In the genomic region with DNA sequence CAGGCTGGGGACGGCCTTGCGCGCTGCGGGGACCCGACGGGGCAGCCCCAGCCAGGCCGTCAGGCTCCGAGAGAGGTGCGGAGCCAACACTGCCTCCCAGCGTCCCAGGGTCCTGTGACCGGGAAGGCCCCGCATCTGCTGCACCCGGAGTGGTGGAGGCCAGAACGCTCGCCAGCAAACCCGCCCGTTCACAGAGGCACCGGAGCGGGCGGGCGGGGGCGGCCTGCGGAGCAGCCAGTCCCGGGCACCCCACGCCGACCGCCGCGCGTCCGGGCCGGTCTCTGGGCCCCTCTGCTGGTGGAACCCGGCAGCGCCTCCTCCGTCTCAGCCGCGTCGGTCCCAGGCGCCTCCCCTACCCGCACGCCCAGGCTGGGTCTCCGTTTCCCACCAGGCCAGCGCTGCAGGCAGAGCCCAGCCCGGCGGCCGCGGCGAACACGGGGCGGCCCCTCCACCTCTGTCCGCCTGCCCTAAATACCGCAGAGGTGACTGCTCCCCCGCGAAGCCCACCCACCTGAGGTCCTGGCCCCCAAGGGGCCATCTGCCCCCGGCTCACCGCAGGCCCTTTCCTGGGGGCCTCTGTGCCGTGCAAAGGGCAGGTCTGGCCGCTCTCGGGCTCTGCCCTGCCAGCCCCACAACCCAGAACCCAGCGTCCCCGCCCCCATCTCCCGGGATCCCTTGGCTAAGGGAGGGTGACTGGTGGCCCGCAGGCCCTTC, we compare ENCODE assay signal across 8 cellular contexts. TPM values are rescaled to one million over a fixed set of nuclear protein-coding genes. Genes with fewer than 3 reads are reported as not detected.
A peak's percentile ranks its signal among the peaks of the same experiment; 100 is the strongest.
DNase-seq lines count a peak whose midpoint lies in the region; ATAC-seq and TF ChIP-seq lines count a peak whose summit lies in the region.

No MANE protein-coding gene starts in this region.

- DNase-seq in HFF-Myc (ENCODE audit: extremely low read depth, low read depth) (no peak), SK-N-SH (peak; percentile 98), right atrium auricular region (ENCODE audit: low spot score) (no peak), retina (peak; percentile 95)

- peaks cover 4% of the 10 kb centered on the region; the same call in 1 of the 2 replicates for H3K79me2 ChIP-seq in SK-N-SH (ENCODE audit: insufficient read depth)

- H3K9me2 ChIP-seq in SK-N-SH = no peaks in the 10 kb centered on the region

- TF ChIP-seq RAD21 in SK-N-SH (IDR thresholded peaks at IDR 0.05; ENCODE audit: low read length) = peak; percentile 75

- no peak for TF ChIP-seq EP300 in SK-N-SH (IDR thresholded peaks at IDR 0.05; ENCODE audit: borderline replicate concordance in 1 of 2, low read depth in 1 of 2, low read length in 1 of 2)

- ATAC-seq in GM21526 (IDR thresholded peaks at IDR 0.05; ENCODE audit: low FRiP score, unreplicated experiment) (no peak), GM18870 (IDR thresholded peaks at IDR 0.05; ENCODE audit: unreplicated experiment) (no peak)

- TF ChIP-seq CTCF in HFF-Myc (IDR thresholded peaks at IDR 0.05; ENCODE audit: low read depth, low read length, missing control alignments) (peak; percentile 53), SK-N-SH (IDR thresholded peaks at IDR 0.05) (peak; percentile 59), right atrium auricular region (IDR thresholded peaks at IDR 0.05) (peak; percentile 68 to 87)

- peak overlapping the region; percentile 84 to 100 (median 96) for H3K4me2 ChIP-seq in BLaER1 treated with 17β-estradiol and CSF1 and Interleukin-3, amounts not matched to agents 10 nM and 100 nM
- peak overlapping the region; percentile 66; the same call in 1 of the 2 replicates for H3K4me2 ChIP-seq in SK-N-SH

- H3F3A ChIP-seq in SK-N-SH (replicated peaks; ENCODE audit: insufficient read depth) = peaks cover 7% of the 10 kb centered on the region

- WGBS in SK-N-SH (ENCODE audit: low lambda C conversion rate) = 40% methylated on average over 2 of the region's 63 CpGs

- H3K9me3 ChIP-seq in BLaER1 treated with 17β-estradiol and CSF1 and Interleukin-3, amounts not matched to agents 10 nM and 100 nM (replicated peaks in 1 of 11) = peaks cover 13 to 17% (median 16%) of the 10 kb centered on the region in 11 experiments
- no peaks in the 10 kb centered on the region for H3K9me3 ChIP-seq in SK-N-SH
- no peaks in the 10 kb centered on the region for H3K9me3 ChIP-seq in right atrium auricular region

- H3K4me3 ChIP-seq in BLaER1 treated with 17β-estradiol and CSF1 and Interleukin-3, amounts not matched to agents 10 nM and 100 nM = peak overlapping the region in 8 of 10 experiments; percentile 15 to 59 (median 46); a peak in 13 of 20 replicates
- peak overlapping the region; percentile 21; the same call in 1 of the 2 replicates for H3K4me3 ChIP-seq in HFF-Myc (replicated peaks; ENCODE audit: low read depth, low read length)
- peak overlapping the region; percentile 32 to 55; a peak in 3 of 4 replicates for H3K4me3 ChIP-seq in SK-N-SH (ENCODE audit: low read depth in 2 of 2, low read length in 1 of 2)
- peak overlapping the region; percentile 8 to 54 for H3K4me3 ChIP-seq in right atrium auricular region

- peaks cover 31 to 67% (median 65%) of the 10 kb centered on the region in 11 experiments; a peak in 21 of 22 replicates for H4K20me1 ChIP-seq in BLaER1 treated with 17β-estradiol and CSF1 and Interleukin-3, amounts not matched to agents 10 nM and 100 nM
- H4K20me1 ChIP-seq in SK-N-SH (ENCODE audit: insufficient read depth) = 0 out of 2 replicates have a peak, but pooled peaks cover 4% of the 10 kb centered on the region

- peaks cover 56 to 82% (median 67%) of the 10 kb centered on the region in 10 experiments for H3K4me1 ChIP-seq in BLaER1 treated with 17β-estradiol and CSF1 and Interleukin-3, amounts not matched to agents 10 nM and 100 nM
- H3K4me1 ChIP-seq in SK-N-SH (ENCODE audit: control insufficient read depth in 1 of 2, insufficient read depth in 2 of 2, low read depth in 1 of 2, low read length in 1 of 2) (peaks cover 7 to 19% of the 10 kb centered on the region in 2 experiments; a peak in 3 of 4 replicates), right atrium auricular region (peaks cover 0 to 38% of the 10 kb centered on the region in 2 donors)

- CTCF ChIA-PET in SK-N-SH (lab: Yijun Ruan, JAX) = interaction anchor here (0.9 to 1.9 kb wide), 7 partner anchors 16 to 130 kb away, joined by 3 to 8 read pairs (median 3); partner anchors contain the start of genes EXD3, NRARP and TOR4A

- no peak overlapping the region for H2AFZ ChIP-seq in SK-N-SH (ENCODE audit: low read depth)

- H3K27me3 ChIP-seq in BLaER1 treated with 17β-estradiol and CSF1 and Interleukin-3, amounts not matched to agents 10 nM and 100 nM = peaks cover 0 to 21% (median 14%) of the 10 kb centered on the region in 11 experiments; a peak in 17 of 22 replicates
- no peaks in the 10 kb centered on the region for H3K27me3 ChIP-seq in SK-N-SH (ENCODE audit: insufficient read depth)
- H3K27me3 ChIP-seq in right atrium auricular region = no peaks in the 10 kb centered on the region

- H3K36me3 ChIP-seq in BLaER1 treated with 17β-estradiol and CSF1 and Interleukin-3, amounts not matched to agents 10 nM and 100 nM = peaks cover 2 to 17% (median 13%) of the 10 kb centered on the region in 11 experiments; a peak in 16 of 22 replicates
- H3K36me3 ChIP-seq in SK-N-SH (replicated peaks in 1 of 2; ENCODE audit: control insufficient read depth in 1 of 2, insufficient read depth in 2 of 2, low read length in 1 of 2) (no peaks in the 10 kb centered on the region), right atrium auricular region (no peaks in the 10 kb centered on the region)

- peak overlapping the region; percentile 31 to 66 (median 56); a peak in 19 of 22 replicates for H3K9ac ChIP-seq in BLaER1 treated with 17β-estradiol and CSF1 and Interleukin-3, amounts not matched to agents 10 nM and 100 nM
- no peak overlapping the region for H3K9ac ChIP-seq in SK-N-SH

- POLR2A ChIA-PET in SK-N-SH (lab: Yijun Ruan, JAX) = no interaction called here

- H3K27ac ChIP-seq in BLaER1 treated with 17β-estradiol and CSF1 and Interleukin-3, amounts not matched to agents 10 nM and 100 nM = peak overlapping the region in 2 of 11 experiments; percentile 34 to 38; a peak in 3 of 22 replicates
- no peak overlapping the region for H3K27ac ChIP-seq in SK-N-SH (ENCODE audit: low read depth in 2 of 2, low read length in 1 of 2)
- peak overlapping the region; percentile 30 for H3K27ac ChIP-seq in angular gyrus (ENCODE audit: low read depth, low read length)
- peak overlapping the region; percentile 29 to 66 for H3K27ac ChIP-seq in right atrium auricular region

TF ChIP-seq in SK-N-SH, 30 proteins besides CTCF, POLR2A, EP300 and RAD21:
- TF ChIP-seq MXI1 (IDR thresholded peaks at IDR 0.05; ENCODE audit: low read depth, low read length) (0 out of 2 replicates have a peak, but pooled peaks have one; percentile 35), CHD2 (IDR thresholded peaks at IDR 0.05; ENCODE audit: low read length, partially characterized antibody) (no peak), SMC3 (IDR thresholded peaks at IDR 0.05; ENCODE audit: low read depth, low read length) (peak; percentile 67)
TF ChIP-seq in SK-N-SH: peak in this region for 2.

RNA-seq across cellular contexts. Expression of gene EXD3, which starts 15.9 kb away (rescaled TPM):
- polyA plus RNA-seq in SK-N-SH (2012; rRNA removed) = 11.5 and 14.2 TPM in 2 replicates
- 5.2 and 7.4 TPM in 2 replicates for polyA plus RNA-seq in SK-N-SH (2012; cell fraction: cytosol; rRNA removed)
- 50.1 and 63.9 TPM in 2 replicates for polyA plus RNA-seq in SK-N-SH (2012; cell fraction: nucleus; rRNA removed)
- total RNA-seq in right atrium auricular region = 1 to 10 TPM; 5.9 to 6.0 TPM

RNA-seq across cellular contexts. Expression of gene NOXA1, which starts 16.2 kb away (rescaled TPM):
- polyA plus RNA-seq in SK-N-SH (2012; rRNA removed) = 0.39 and 0.67 TPM in 2 replicates
- 0.12 and 0.22 TPM in 2 replicates for polyA plus RNA-seq in SK-N-SH (2012; cell fraction: cytosol; rRNA removed)
- polyA plus RNA-seq in SK-N-SH (2012; cell fraction: nucleus; rRNA removed) = 5.1 and 9.4 TPM in 2 replicates
- 1 to 10 TPM in 1 of 2 donors, under 1 TPM in 1; 0.94 to 3.4 TPM for total RNA-seq in right atrium auricular region

RNA-seq across cellular contexts. Expression of gene ENTPD8, which starts 34.1 kb away (rescaled TPM):
- polyA plus RNA-seq in SK-N-SH (2012; rRNA removed) = 0.18 and 0.30 TPM in 2 replicates
- polyA plus RNA-seq in SK-N-SH (2012; cell fraction: cytosol; rRNA removed) = 0.03 and 0.12 TPM in 2 replicates
- polyA plus RNA-seq in SK-N-SH (2012; cell fraction: nucleus; rRNA removed) = 2.2 and 2.6 TPM in 2 replicates
- not detected for total RNA-seq in right atrium auricular region

RNA-seq across cellular contexts. Expression of gene NSMF, which starts 52.1 kb away (rescaled TPM):
- 58.6 and 58.8 TPM in 2 replicates for polyA plus RNA-seq in SK-N-SH (2012; rRNA removed)
- 23.7 and 36.2 TPM in 2 replicates for polyA plus RNA-seq in SK-N-SH (2012; cell fraction: cytosol; rRNA removed)
- 185 and 220 TPM in 2 replicates for polyA plus RNA-seq in SK-N-SH (2012; cell fraction: nucleus; rRNA removed)
- 10 to 100 TPM; 16.2 to 26.2 TPM for total RNA-seq in right atrium auricular region

Comparison
In these comparisons a context has a peak if more than half of its experiments do, and no peak if none do; other contexts are left out.
1. H3K27ac ChIP-seq: peak in angular gyrus (single experiment) and right atrium auricular region (2 of 2); none in SK-N-SH (0 of 2).
2. DNase-seq: peak in SK-N-SH (single experiment) and retina (single experiment); none in HFF-Myc (single experiment) and right atrium auricular region (single experiment).
3. Peak in every context shown above with its lines, with median percentiles within 50 percentile points of each other: H3K4me3 ChIP-seq and CTCF ChIP-seq.